ENCODE assay signal across 12 cellular contexts in genomic region chr1:206551985-206552325, GRCh38.
DNase-seq lines count a peak whose midpoint lies in the region; ATAC-seq lines count a peak whose summit lies in the region.
"Had no signal": no experiment of that assay in that cellular context is flagged by ENCODE, and none has a peak within 500 bp of the region (broad histone marks: within the 10 kb centered on the region; RNA-seq: fewer than 3 reads in every experiment).

No MANE protein-coding gene starts in this region.

- H3K36me3 ChIP-seq in BLaER1, result peaks cover 29% of the 10 kb centered on the region

- no peak for ATAC-seq in HG03135 (IDR thresholded peaks at IDR 0.05; ENCODE audit: unreplicated experiment)
- no peak for ATAC-seq in HG02973 (IDR thresholded peaks at IDR 0.05; ENCODE audit: unreplicated experiment)
- ATAC-seq: Panc1 had no signal

- H3K4me3 ChIP-seq in BLaER1, result no peak overlapping the region

- peak overlapping the region; percentile 11; the same call in 1 of the 2 replicates for H3K27ac ChIP-seq in BLaER1
- H3K27ac ChIP-seq: HL-60 had no signal

- in situ Hi-C loops in ACHN (cut with HindIII; ENCODE audit: low pct_ligation_motif_present, low pct_unique_long_range_greater_than_20kb, low sequenced_read_pairs), result no loop called here

- DNase-seq in activated CD4-positive, alpha-beta T cell treated with anti-CD3 and anti-CD28 coated beads for 1 hour, result peak; percentile 66
- peak in 3 of 4 experiments; percentile 24 to 43 (median 41) for DNase-seq in activated naive CD4-positive, alpha-beta T cell (lab: John Stamatoyannopoulos, UW)
- DNase-seq in stimulated activated CD4-positive, alpha-beta T cell treated with anti-CD3 and anti-CD28 coated beads, Interleukin-15, amount 100 ng/mL, for 48 hours (ENCODE audit: low read depth in 2 of 2), result peak; percentile 68 to 71
- DNase-seq in NCI-H1092 (lab: John Stamatoyannopoulos, UW) (no peak), ACHN (no peak)
- DNase-seq: NCI-H1436 treated with DMSO at 0.1 percent for 48 hours, nephron progenitor cell had no signal

- no peaks in the 10 kb centered on the region for H4K20me1 ChIP-seq in BLaER1

- H3K4me1 ChIP-seq in BLaER1, result peaks cover 75% of the 10 kb centered on the region

- H3K27me3 ChIP-seq in BLaER1, result no peaks in the 10 kb centered on the region

- peaks cover 4% of the 10 kb centered on the region; the same call in 1 of the 2 replicates for H3K9me3 ChIP-seq in BLaER1

- no peak overlapping the region for H3K9ac ChIP-seq in BLaER1

- H3K4me2 ChIP-seq in BLaER1, result peak overlapping the region; percentile 39

Comparison
In these comparisons a context has a peak if more than half of its experiments do, and no peak if none do; other contexts are left out.
1. DNase-seq: peak in activated CD4-positive, alpha-beta T cell treated with anti-CD3 and anti-CD28 coated beads for 1 hour (single experiment), activated naive CD4-positive, alpha-beta T cell (3 of 4) and stimulated activated CD4-positive, alpha-beta T cell treated with anti-CD3 and anti-CD28 coated beads, Interleukin-15, amount 100 ng/mL, for 48 hours (2 of 2); none in NCI-H1092 (single experiment) and ACHN (single experiment).